Comparison of ENCODE assay signal across 19 cellular contexts in genomic region chr17:47009759-47010594, GRCh38. TPM values are rescaled to one million over a fixed set of nuclear protein-coding genes. Genes with fewer than 3 reads are reported as not detected.
"Had no signal": no experiment of that assay in that cellular context is flagged by ENCODE, and none has a peak within 500 bp of the region (broad histone marks: within the 10 kb centered on the region; RNA-seq: fewer than 3 reads in every experiment).

No MANE protein-coding gene starts in this region.

- H3K9me3 ChIP-seq: lower lobe of right lung, right lobe of liver, suprapubic skin had no signal

- H3K4me1 ChIP-seq: lower lobe of right lung, right lobe of liver, suprapubic skin had no signal

- ATAC-seq: lower lobe of right lung; right lobe of liver; stimulated activated naive CD8-positive, alpha-beta T cell treated with anti-CD3 and anti-CD28 coated beads, Interleukin-15, Interleukin-2, amounts not matched to agents 100 U/mL and 50 U/mL, for 24 hours had no signal

- H3K4me3 ChIP-seq: cardiac muscle cell, dorsolateral prefrontal cortex, lower lobe of right lung, right lobe of liver, suprapubic skin had no signal

- H3K27me3 ChIP-seq: cardiac muscle cell, dorsolateral prefrontal cortex, right lobe of liver, suprapubic skin had no signal

- H3K27ac ChIP-seq: cardiac muscle cell, dorsolateral prefrontal cortex, lower lobe of right lung, right lobe of liver, suprapubic skin had no signal

- FAIRE-seq: endometrium had no signal

- H3K36me3 ChIP-seq: cardiac muscle cell, lower lobe of right lung, right lobe of liver, suprapubic skin had no signal

- DNase-seq: activated CD4-positive, alpha-beta T cell treated with anti-CD3 and anti-CD28 coated beads, Interleukin-2, amount 50 U/mL, for 4 hours; activated CD4-positive, CD25-positive, alpha-beta regulatory T cell treated with anti-CD3 and anti-CD28 coated beads, Interleukin-2, amount 50 U/mL, for 72 hours; activated naive CD4-positive, alpha-beta T cell treated with anti-CD3 and anti-CD28 coated beads, Interleukin-2, amount 10 ng/mL, durations not matched to agents 7 days and 5 days; activated T-cell treated with anti-CD3 and anti-CD28 coated beads, Interleukin-2, amount 50 U/mL, for 1 hour; dorsolateral prefrontal cortex; kidney glomerular epithelial cell; lower lobe of right lung; nephron progenitor cell; occipital lobe; right lobe of liver; stimulated activated naive CD8-positive, alpha-beta T cell treated with anti-CD3 and anti-CD28 coated beads, Interleukin-15, Interleukin-2, amounts not matched to agents 100 U/mL and 50 U/mL, for 24 hours; T-helper 9 cell; trophoblast cell had no signal

RNA-seq across cellular contexts. Expression of gene RPRML, which starts 30.9 kb away (rescaled TPM):
- total RNA-seq: activated T-helper 2 cell treated with anti-CD3 and anti-CD28 coated beads, Interferon-gamma antibody, Interleukin-2, Interleukin-4, amounts not matched to agents 10 μg/mL and 5 μg/mL and 100 μg/mL, durations not matched to agents 14 hours and 24 hours and 36 hours; cardiac muscle cell; lower lobe of right lung; mesothelial cell of epicardium; posterior vena cava had no signal
- polyA plus RNA-seq: cardiac muscle cell had no signal
